27 cellular contexts compared by ENCODE assay signal in the genomic region with DNA sequence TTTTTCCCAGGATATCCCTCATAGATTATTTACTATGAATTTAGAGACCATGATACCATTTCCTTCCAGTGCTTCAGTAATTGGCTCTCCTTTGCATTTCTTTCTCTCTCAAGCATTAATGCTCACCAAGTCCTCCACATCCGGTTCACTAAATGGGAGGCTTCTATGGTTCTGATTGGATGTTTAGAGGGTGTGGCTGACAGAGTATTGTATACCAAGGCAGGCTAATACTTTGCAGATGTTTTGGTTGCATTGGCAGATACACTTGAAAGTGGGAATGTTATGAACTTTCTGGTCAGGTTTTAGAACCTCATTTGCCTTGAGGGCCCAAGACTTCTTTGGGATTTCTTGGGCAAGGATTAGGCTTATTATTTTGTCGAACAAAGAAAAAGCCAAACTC.
DNase-seq lines count a peak whose midpoint lies in the region; ATAC-seq and TF ChIP-seq lines count a peak whose summit lies in the region.
"Had no signal": no experiment of that assay in that cellular context is flagged by ENCODE, and none has a peak within 500 bp of the region (broad histone marks: within the 10 kb centered on the region; RNA-seq: fewer than 3 reads in every experiment).

No MANE protein-coding gene starts in this region.

- no peak overlapping the region for H3K4me3 ChIP-seq in HFF-Myc (replicated peaks; ENCODE audit: low read depth, low read length)
- H3K4me3 ChIP-seq: PC-9, SJSA1 had no signal

- no peak for TF ChIP-seq CTCF in HFF-Myc (IDR thresholded peaks at IDR 0.05; ENCODE audit: low read depth, low read length, missing control alignments)

- DNase-seq in NCI-H748 (lab: John Stamatoyannopoulos, UW; ENCODE audit: unreplicated experiment) (peak; percentile 43), NCI-H748 treated with DMSO at 0.1 percent for 48 hours (lab: John Stamatoyannopoulos, UW) (no peak), HFF-Myc (ENCODE audit: extremely low read depth, low read depth) (peak; percentile 59), dedifferentiated amniotic fluid mesenchymal stem cell (ENCODE audit: extremely low spot score) (peak; percentile 64), fibroblast of the conjunctiva (ENCODE audit: low read depth) (peak; percentile 45), D341Med (ENCODE audit: low spot score) (no peak), amniotic stem cell (lab: John Stamatoyannopoulos, UW) (no peak)
- DNase-seq: ACHN; CD8-positive, alpha-beta T cell; DMS153; DND-41; H9; HFFc6; Karpas-422; NCI-H1092 treated with DMSO at 0.1 percent for 48 hours; NCI-H1436; NCI-H187 treated with DMSO at 0.1 percent for 48 hours; NCI-H2171 treated with DMSO at 0.1 percent for 48 hours; NCI-H345; NCI-H510A treated with DMSO at 0.1 percent for 48 hours; NCI-H82; PC-9; Right ventricle myocardium superior; RPMI8226 had no signal

- ATAC-seq in GM21717 (IDR thresholded peaks at IDR 0.05; ENCODE audit: unreplicated experiment), result no peak
- ATAC-seq: CD8-positive, alpha-beta T cell; HepG2 had no signal

Comparison
In these comparisons a context has a peak if more than half of its experiments do, and no peak if none do; other contexts are left out.
1. DNase-seq: peak in NCI-H748 (single experiment), HFF-Myc (single experiment), dedifferentiated amniotic fluid mesenchymal stem cell (single experiment) and fibroblast of the conjunctiva (single experiment); none in NCI-H748 treated with DMSO at 0.1 percent for 48 hours (single experiment), D341Med (single experiment) and amniotic stem cell (single experiment).